ENCODE assay signal across 8 cellular contexts in the genomic region with DNA sequence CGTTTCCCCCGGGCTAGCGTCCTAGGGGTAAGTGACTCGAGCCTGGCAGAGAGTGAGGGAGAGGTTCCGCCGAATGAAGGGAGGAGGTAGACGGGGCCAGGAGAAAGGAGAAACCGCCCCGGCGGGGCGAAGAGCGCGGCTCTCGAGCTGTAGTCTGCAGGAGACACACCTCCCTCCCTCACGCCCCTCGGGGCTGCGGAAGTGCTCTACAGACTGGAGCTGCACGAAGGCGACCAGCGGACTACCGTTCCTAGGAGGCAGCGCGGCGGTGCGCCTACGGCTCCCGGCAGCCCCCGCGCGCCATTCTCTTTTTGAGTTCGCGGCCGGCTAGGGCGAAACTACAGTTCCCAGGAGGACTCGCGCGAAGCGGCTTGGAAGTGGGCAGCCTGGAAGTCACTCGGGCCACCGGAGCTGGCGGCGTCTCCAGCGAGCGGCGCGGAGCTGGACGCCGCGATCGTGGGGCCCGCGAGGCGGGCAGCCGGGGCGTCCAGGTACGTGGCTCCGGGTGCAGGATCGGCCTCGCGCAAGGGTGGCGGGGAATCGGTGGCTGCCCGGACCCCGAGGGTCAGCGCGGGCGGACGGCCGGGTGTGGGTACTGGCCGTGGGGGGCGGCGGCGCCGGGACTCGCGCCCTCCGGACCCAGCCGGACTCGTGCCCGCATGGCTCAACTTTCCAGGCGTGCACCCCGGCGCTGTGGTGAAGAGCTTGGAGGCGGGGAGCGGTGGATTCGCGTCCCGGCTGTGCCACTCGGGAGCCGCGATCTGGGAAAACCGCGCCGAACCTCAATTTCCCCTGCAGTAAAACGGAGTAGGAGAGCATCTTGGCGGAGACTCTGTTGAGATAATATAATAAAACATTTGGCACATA. TPM values are rescaled to one million over a fixed set of nuclear protein-coding genes. Genes with fewer than 3 reads are reported as not detected.
DNase-seq lines count a peak whose midpoint lies in the region; ATAC-seq and TF ChIP-seq lines count a peak whose summit lies in the region.

A gene with protein sequence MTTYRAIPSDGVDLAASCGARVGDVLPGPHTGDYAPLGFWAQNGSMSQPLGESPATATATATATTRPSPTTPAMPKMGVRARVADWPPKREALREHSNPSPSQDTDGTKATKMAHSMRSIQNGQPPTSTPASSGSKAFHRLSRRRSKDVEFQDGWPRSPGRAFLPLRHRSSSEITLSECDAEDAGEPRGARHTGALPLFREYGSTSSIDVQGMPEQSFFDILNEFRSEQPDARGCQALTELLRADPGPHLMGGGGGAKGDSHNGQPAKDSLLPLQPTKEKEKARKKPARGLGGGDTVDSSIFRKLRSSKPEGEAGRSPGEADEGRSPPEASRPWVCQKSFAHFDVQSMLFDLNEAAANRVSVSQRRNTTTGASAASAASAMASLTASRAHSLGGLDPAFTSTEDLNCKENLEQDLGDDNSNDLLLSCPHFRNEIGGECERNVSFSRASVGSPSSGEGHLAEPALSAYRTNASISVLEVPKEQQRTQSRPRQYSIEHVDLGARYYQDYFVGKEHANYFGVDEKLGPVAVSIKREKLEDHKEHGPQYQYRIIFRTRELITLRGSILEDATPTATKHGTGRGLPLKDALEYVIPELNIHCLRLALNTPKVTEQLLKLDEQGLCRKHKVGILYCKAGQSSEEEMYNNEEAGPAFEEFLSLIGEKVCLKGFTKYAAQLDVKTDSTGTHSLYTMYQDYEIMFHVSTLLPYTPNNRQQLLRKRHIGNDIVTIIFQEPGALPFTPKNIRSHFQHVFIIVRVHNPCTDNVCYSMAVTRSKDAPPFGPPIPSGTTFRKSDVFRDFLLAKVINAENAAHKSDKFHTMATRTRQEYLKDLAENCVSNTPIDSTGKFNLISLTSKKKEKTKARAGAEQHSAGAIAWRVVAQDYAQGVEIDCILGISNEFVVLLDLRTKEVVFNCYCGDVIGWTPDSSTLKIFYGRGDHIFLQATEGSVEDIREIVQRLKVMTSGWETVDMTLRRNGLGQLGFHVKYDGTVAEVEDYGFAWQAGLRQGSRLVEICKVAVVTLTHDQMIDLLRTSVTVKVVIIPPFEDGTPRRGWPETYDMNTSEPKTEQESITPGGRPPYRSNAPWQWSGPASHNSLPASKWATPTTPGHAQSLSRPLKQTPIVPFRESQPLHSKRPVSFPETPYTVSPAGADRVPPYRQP (N-terminal part only) (plus strand): TSS at position 341 of the 867 bp plus-strand sequence. CDS start 174,358 bp downstream, outside the sequence.

- DNase-seq in NCI-H69 (lab: John Stamatoyannopoulos, UW) (peak; percentile 99), left lung (peak; percentile 96 to 99)
- peak; percentile 91 for DNase-seq in activated CD4-positive, alpha-beta T cell treated with anti-CD3 and anti-CD28 coated beads, Interleukin-2, amount 50 U/mL, for 1 hour
- DNase-seq in stimulated activated CD4-positive, alpha-beta T cell treated with anti-CD3 and anti-CD28 coated beads, Interleukin-4, amount 100 ng/mL, for 1 hour: peak; percentile 92

- peak within 1 kb of the TSS; percentile 74 for H3K27ac ChIP-seq in BLaER1
- peak within 1 kb of the TSS; percentile 60 to 80 for H3K27ac ChIP-seq in left lung

- peak in 1 of 2 donors; percentile 17 for TF ChIP-seq CTCF in left lung (IDR thresholded peaks at IDR 0.05)

- peak within 1 kb of the TSS; percentile 93 for H3K4me2 ChIP-seq in BLaER1

- peaks cover 23% of the 10 kb centered on the region; the same call in 1 of the 2 replicates for H4K20me1 ChIP-seq in BLaER1

- peaks cover 4% of the 10 kb centered on the region for H3K27me3 Mint-ChIP-seq in dendritic cell treated with granulocyte-macrophage colony-stimulating factor and Interleukin-4, amounts not matched to agents 40 ng/mL and 50 ng/mL, for 4 days

- H3K9ac ChIP-seq in BLaER1: peak within 1 kb of the TSS; percentile 86

- H3K4me3 ChIP-seq in BLaER1: peak within 1 kb of the TSS; percentile 91
- peak within 1 kb of the TSS; percentile 89 to 93 for H3K4me3 ChIP-seq in left lung

- H3K4me1 ChIP-seq in BLaER1: peaks cover 47% of the 10 kb centered on the region
- H3K4me1 ChIP-seq in left lung: peaks cover 12 to 22% of the 10 kb centered on the region in 2 donors

- H3K9me3 Mint-ChIP-seq in dendritic cell treated with granulocyte-macrophage colony-stimulating factor and Interleukin-4, amounts not matched to agents 40 ng/mL and 50 ng/mL, for 4 days: no peaks in the 10 kb centered on the region

- no peaks in the 10 kb centered on the region for H3K9me3 ChIP-seq in BLaER1
- H3K9me3 ChIP-seq in left lung: no peaks in the 10 kb centered on the region

- H3K36me3 ChIP-seq in BLaER1 (no peaks in the 10 kb centered on the region), left lung (no peaks in the 10 kb centered on the region)

- H3K27ac Mint-ChIP-seq in dendritic cell treated with granulocyte-macrophage colony-stimulating factor and Interleukin-4, amounts not matched to agents 40 ng/mL and 50 ng/mL, for 4 days: peak within 1 kb of the TSS; percentile 80

- intact Hi-C loops in dendritic cell treated with granulocyte-macrophage colony-stimulating factor and Interleukin-4, amounts not matched to agents 40 ng/mL and 50 ng/mL, for 4 days (cut with micrococcal nuclease): loop anchor here (5.0 to 10.0 kb wide), 4 partner anchors 45 to 318 kb away; a partner anchor contains a TSS
- intact Hi-C loops in left lung (cut with DNase I): loop anchor here in 1 of 2 donors (10.0 kb wide), 1 partner anchor 318 kb away; a partner anchor contains a TSS

- H3K27me3 ChIP-seq in BLaER1: no peaks in the 10 kb centered on the region
- H3K27me3 ChIP-seq in left lung: no peaks in the 10 kb centered on the region

- peaks cover 28% of the 10 kb centered on the region for H3K36me3 Mint-ChIP-seq in dendritic cell treated with granulocyte-macrophage colony-stimulating factor and Interleukin-4, amounts not matched to agents 40 ng/mL and 50 ng/mL, for 4 days (ENCODE audit: low read depth)

- peak within 1 kb of the TSS; percentile 93 for H3K4me3 Mint-ChIP-seq in dendritic cell treated with granulocyte-macrophage colony-stimulating factor and Interleukin-4, amounts not matched to agents 40 ng/mL and 50 ng/mL, for 4 days

- peaks cover 48% of the 10 kb centered on the region for H3K4me1 Mint-ChIP-seq in dendritic cell treated with granulocyte-macrophage colony-stimulating factor and Interleukin-4, amounts not matched to agents 40 ng/mL and 50 ng/mL, for 4 days (ENCODE audit: low read depth)

- ATAC-seq in GM19328 (IDR thresholded peaks at IDR 0.05; ENCODE audit: unreplicated experiment) (peak; percentile 74), HG03520 (IDR thresholded peaks at IDR 0.05; ENCODE audit: unreplicated experiment) (peak; percentile 80), left lung (peak; percentile 97)

RNA-seq across cellular contexts. Expression of the gene that starts here (rescaled TPM):
- 10 to 100 TPM; 37.2 to 59.0 TPM for total RNA-seq in left lung

Comparison
In these comparisons a context has a peak if more than half of its experiments do, and no peak if none do; other contexts are left out.
1. Peak in every context shown above with its lines: DNase-seq, ATAC-seq, H3K4me3 ChIP-seq and H3K27ac ChIP-seq.